In the genomic region with DNA sequence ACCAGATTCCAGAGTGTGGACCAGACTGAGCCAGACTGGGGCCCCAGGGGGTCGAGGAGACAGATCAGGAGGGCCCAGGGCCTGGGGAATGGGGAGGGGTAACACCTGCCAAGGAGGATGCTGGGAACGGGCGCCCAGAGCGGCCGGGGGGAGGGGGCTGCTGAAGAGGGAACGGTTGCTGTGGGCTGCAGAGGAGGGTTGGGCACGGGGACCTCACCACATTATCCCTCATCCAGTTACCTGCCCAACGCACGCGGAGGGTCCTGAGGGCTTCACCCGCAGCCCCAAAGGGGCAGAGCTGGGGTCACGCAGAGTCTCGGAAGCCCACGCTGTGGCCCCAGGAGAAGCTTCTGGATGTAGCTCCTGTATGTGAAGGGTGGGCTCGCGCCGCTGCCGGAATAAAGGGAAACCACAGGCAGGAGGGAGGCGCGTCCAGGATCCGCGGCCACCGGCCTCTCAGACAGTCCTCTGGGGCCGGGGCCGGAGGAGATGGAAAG, we compare ENCODE assay signal across 6 cellular contexts.
DNase-seq lines count a peak whose midpoint lies in the region; ATAC-seq and TF ChIP-seq lines count a peak whose summit lies in the region.

No MANE protein-coding gene starts in this region.

- DNase-seq in left kidney (ENCODE audit: low read depth, low spot score) (peak; percentile 46), pons (ENCODE audit: low spot score) (no peak), NCI-H2081 (lab: John Stamatoyannopoulos, UW) (no peak)

- ATAC-seq in GM18867 (IDR thresholded peaks at IDR 0.05; ENCODE audit: unreplicated experiment) (peak; percentile 4), GM18520 (IDR thresholded peaks at IDR 0.05; ENCODE audit: unreplicated experiment) (no peak)

- no peak for TF ChIP-seq CTCF in WI38 (IDR thresholded peaks at IDR 0.05; ENCODE audit: low read depth, low read length)

- H3K4me3 ChIP-seq in WI38 (ENCODE audit: low read depth, low read length), result peak overlapping the region; percentile 72
